Comparison of ENCODE assay signal across 30 cellular contexts in the genomic region with DNA sequence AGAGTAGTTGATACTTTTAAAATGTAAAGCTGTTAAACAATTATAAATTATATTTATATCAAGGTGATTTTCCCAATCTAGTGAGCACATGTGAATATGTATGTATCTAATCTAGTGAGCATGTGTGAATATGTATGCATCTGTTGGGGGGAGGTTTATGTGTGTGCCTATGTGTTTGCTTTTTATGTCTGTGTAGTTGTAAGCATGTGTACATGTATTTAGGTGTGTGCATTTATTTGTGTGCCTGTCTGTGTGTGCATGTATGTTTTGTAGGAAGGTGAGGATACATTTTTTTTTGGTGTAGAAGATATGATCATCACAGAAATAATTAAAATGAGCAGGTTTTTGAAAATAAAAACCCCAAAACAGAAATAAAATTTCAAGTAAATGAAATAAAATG.
"Had no signal": no experiment of that assay in that cellular context is flagged by ENCODE, and none has a peak within 500 bp of the region (broad histone marks: within the 10 kb centered on the region; RNA-seq: fewer than 3 reads in every experiment).

No MANE protein-coding gene starts in this region.

- H3K4me2 ChIP-seq: SK-N-SH had no signal

- DNase-seq: Kasumi-1, MG63, NCI-H1048, NCI-H1092 treated with DMSO at 0.1 percent for 48 hours, NCI-H1105 treated with DMSO at 0.1 percent for 48 hours, NCI-H1436, NCI-H146, NCI-H1694, NCI-H187, NCI-H2029, NCI-H2081, NCI-H2171 treated with DMSO at 0.1 percent for 48 hours, NCI-H2227 treated with DMSO at 0.1 percent for 48 hours, NCI-H345, NCI-H446, NCI-H510A treated with DMSO at 0.1 percent for 48 hours, NCI-H526, NCI-H69, NCI-H748 treated with DMSO at 0.1 percent for 48 hours, NCI-H82, OCI-M1, PC-3, Peyer's patch, Right ventricle myocardium superior, RPMI8226, SHP77 treated with DMSO at 0.1 percent for 48 hours, SK-N-SH, SW 1271, T-helper 1 cell had no signal

- H3K27ac ChIP-seq: Peyer's patch, SJSA1 had no signal

- ATAC-seq: PC-3 had no signal

- H3K4me3 ChIP-seq: MG63, Peyer's patch, SJSA1 had no signal

- H3K27me3 ChIP-seq: MG63, Peyer's patch, SJSA1 had no signal

- H3K9me3 ChIP-seq: MG63, Peyer's patch, SK-N-SH had no signal

- H3K9ac ChIP-seq: SK-N-SH had no signal

- H3K4me1 ChIP-seq: Peyer's patch, SJSA1 had no signal

- H3K36me3 ChIP-seq: MG63, Peyer's patch, SJSA1 had no signal
